ENCODE assay signal across 18 cellular contexts in genomic region chr1:66768935-66769334, GRCh38. TPM values are rescaled to one million over a fixed set of nuclear protein-coding genes. Genes with fewer than 3 reads are reported as not detected.
DNase-seq lines count a peak whose midpoint lies in the region; ATAC-seq and TF ChIP-seq lines count a peak whose summit lies in the region.
"Had no signal": no experiment of that assay in that cellular context is flagged by ENCODE, and none has a peak within 500 bp of the region (broad histone marks: within the 10 kb centered on the region; RNA-seq: fewer than 3 reads in every experiment).

No MANE protein-coding gene starts in this region.

- no peaks in the 10 kb centered on the region for H3K27me3 Mint-ChIP-seq in activated CD8-positive, alpha-beta T cell treated with anti-CD3 and anti-CD28 coated beads for 36 hours
- no peaks in the 10 kb centered on the region for H3K27me3 Mint-ChIP-seq in activated CD8-positive, alpha-beta T cell treated with anti-CD3 and anti-CD28 coated beads, Interleukin-2, amount 10 ng/mL, durations not matched to agents 7 days and 5 days (ENCODE audit: low read depth)
- H3K27me3 Mint-ChIP-seq in central memory CD8-positive, alpha-beta T cell: no peaks in the 10 kb centered on the region
- H3K27me3 Mint-ChIP-seq: memory B cell had no signal

- H3K4me1 Mint-ChIP-seq in activated CD8-positive, alpha-beta T cell treated with anti-CD3 and anti-CD28 coated beads for 36 hours (ENCODE audit: low read depth): peaks cover 30% of the 10 kb centered on the region
- H3K4me1 Mint-ChIP-seq in activated CD8-positive, alpha-beta T cell treated with anti-CD3 and anti-CD28 coated beads, Interleukin-2, amount 10 ng/mL, durations not matched to agents 7 days and 5 days (ENCODE audit: low read depth): peaks cover 25% of the 10 kb centered on the region
- peaks cover 20% of the 10 kb centered on the region for H3K4me1 Mint-ChIP-seq in central memory CD8-positive, alpha-beta T cell
- H3K4me1 Mint-ChIP-seq: GM23338, memory B cell had no signal

- CTCF ChIA-PET in activated CD8-positive, alpha-beta T cell treated with anti-CD3 and anti-CD28 coated beads for 36 hours (lab: Charles Lee): interaction anchor here (0.9 to 1.3 kb wide), 3 partner anchors 10 to 380 kb away, joined by 3 to 9 read pairs (median 3); no protein-coding TSS in a partner anchor
- CTCF ChIA-PET in activated CD8-positive, alpha-beta T cell treated with anti-CD3 and anti-CD28 coated beads, Interleukin-2, amount 10 ng/mL, durations not matched to agents 7 days and 5 days (lab: Charles Lee): interaction anchor here (1.3 kb wide), 1 partner anchor 444 kb away, joined by 6 read pairs; no protein-coding TSS in a partner anchor

- H3K4me3 Mint-ChIP-seq in activated CD8-positive, alpha-beta T cell treated with anti-CD3 and anti-CD28 coated beads for 36 hours: peak overlapping the region; percentile 28
- H3K4me3 Mint-ChIP-seq in activated CD8-positive, alpha-beta T cell treated with anti-CD3 and anti-CD28 coated beads, Interleukin-2, amount 10 ng/mL, durations not matched to agents 7 days and 5 days: no peak overlapping the region
- peak overlapping the region; percentile 55 for H3K4me3 Mint-ChIP-seq in central memory CD8-positive, alpha-beta T cell
- H3K4me3 Mint-ChIP-seq: GM23338, memory B cell had no signal

- intact Hi-C loops in activated CD8-positive, alpha-beta T cell treated with anti-CD3 and anti-CD28 coated beads for 36 hours (cut with micrococcal nuclease): loop anchor here (5.0 kb wide), 2 partner anchors 158 to 228 kb away; no protein-coding TSS in a partner anchor

- H3K27ac Mint-ChIP-seq in activated CD8-positive, alpha-beta T cell treated with anti-CD3 and anti-CD28 coated beads for 36 hours: no peak overlapping the region
- no peak overlapping the region for H3K27ac Mint-ChIP-seq in activated CD8-positive, alpha-beta T cell treated with anti-CD3 and anti-CD28 coated beads, Interleukin-2, amount 10 ng/mL, durations not matched to agents 7 days and 5 days
- peak overlapping the region; percentile 47 for H3K27ac Mint-ChIP-seq in central memory CD8-positive, alpha-beta T cell (ENCODE audit: low read depth)
- H3K27ac Mint-ChIP-seq: GM23338, memory B cell had no signal

- no peak for DNase-seq in activated CD8-positive, alpha-beta T cell treated with anti-CD3 and anti-CD28 coated beads for 36 hours
- DNase-seq in activated CD8-positive, alpha-beta T cell treated with anti-CD3 and anti-CD28 coated beads, Interleukin-2, amount 10 ng/mL, durations not matched to agents 7 days and 5 days: no peak
- DNase-seq in DMS53 (lab: John Stamatoyannopoulos, UW) (peak; percentile 64), NCI-H2107 (lab: John Stamatoyannopoulos, UW) (peak; percentile 33), NCI-H187 treated with DMSO at 0.1 percent for 48 hours (lab: John Stamatoyannopoulos, UW) (no peak), epidermal melanocyte (ENCODE audit: insufficient read length, low spot score) (no peak)
- no peak for DNase-seq in central memory CD8-positive, alpha-beta T cell (ENCODE audit: low spot score in 2 of 2)
- DNase-seq: activated CD4-positive, alpha-beta T cell treated with anti-CD3 and anti-CD28 coated beads, Interleukin-2, amount 50 U/mL, for 1 hour; amygdala; DMS79; head of caudate nucleus; IMR-90; left cardiac atrium; NCI-H1694 had no signal

- no peaks in the 10 kb centered on the region for H3K36me3 Mint-ChIP-seq in activated CD8-positive, alpha-beta T cell treated with anti-CD3 and anti-CD28 coated beads for 36 hours (ENCODE audit: low read depth)
- H3K36me3 Mint-ChIP-seq in activated CD8-positive, alpha-beta T cell treated with anti-CD3 and anti-CD28 coated beads, Interleukin-2, amount 10 ng/mL, durations not matched to agents 7 days and 5 days (ENCODE audit: low read depth): no peaks in the 10 kb centered on the region
- no peaks in the 10 kb centered on the region for H3K36me3 Mint-ChIP-seq in central memory CD8-positive, alpha-beta T cell (ENCODE audit: insufficient read depth)
- H3K36me3 Mint-ChIP-seq: memory B cell had no signal

- TF ChIP-seq CTCF in activated CD8-positive, alpha-beta T cell treated with anti-CD3 and anti-CD28 coated beads for 36 hours (IDR thresholded peaks at IDR 0.05): no peak

- ATAC-seq in activated CD8-positive, alpha-beta T cell treated with anti-CD3 and anti-CD28 coated beads for 36 hours: no peak
- ATAC-seq in activated CD8-positive, alpha-beta T cell treated with anti-CD3 and anti-CD28 coated beads, Interleukin-2, amount 10 ng/mL, durations not matched to agents 7 days and 5 days: no peak
- no peak for ATAC-seq in central memory CD8-positive, alpha-beta T cell (replicated peaks; ENCODE audit: extremely low read depth, poor library complexity, severe bottlenecking)
- no peak for ATAC-seq in GM21515 (IDR thresholded peaks at IDR 0.05; ENCODE audit: unreplicated experiment)
- ATAC-seq: GM23338, left cardiac atrium had no signal

- no peaks in the 10 kb centered on the region for H3K9me3 Mint-ChIP-seq in activated CD8-positive, alpha-beta T cell treated with anti-CD3 and anti-CD28 coated beads for 36 hours
- H3K9me3 Mint-ChIP-seq in activated CD8-positive, alpha-beta T cell treated with anti-CD3 and anti-CD28 coated beads, Interleukin-2, amount 10 ng/mL, durations not matched to agents 7 days and 5 days (ENCODE audit: insufficient read depth): no peaks in the 10 kb centered on the region
- no peaks in the 10 kb centered on the region for H3K9me3 Mint-ChIP-seq in central memory CD8-positive, alpha-beta T cell
- H3K9me3 Mint-ChIP-seq: GM23338, memory B cell had no signal

- POLR2A ChIA-PET in activated CD8-positive, alpha-beta T cell treated with anti-CD3 and anti-CD28 coated beads for 36 hours (lab: Charles Lee): no interaction called here
- POLR2A ChIA-PET in activated CD8-positive, alpha-beta T cell treated with anti-CD3 and anti-CD28 coated beads, Interleukin-2, amount 10 ng/mL, durations not matched to agents 7 days and 5 days (lab: Charles Lee): no interaction called here

RNA-seq across cellular contexts. Expression of gene DYNLT5, which starts 16.7 kb away (rescaled TPM):
- total RNA-seq in activated CD8-positive, alpha-beta T cell treated with anti-CD3 and anti-CD28 coated beads for 36 hours: not detected
- total RNA-seq in activated CD8-positive, alpha-beta T cell treated with anti-CD3 and anti-CD28 coated beads, Interleukin-2, amount 10 ng/mL, durations not matched to agents 7 days and 5 days: not detected

RNA-seq across cellular contexts. Expression of gene INSL5, which starts 32.1 kb away (rescaled TPM):
- not detected for total RNA-seq in activated CD8-positive, alpha-beta T cell treated with anti-CD3 and anti-CD28 coated beads for 36 hours
- not detected for total RNA-seq in activated CD8-positive, alpha-beta T cell treated with anti-CD3 and anti-CD28 coated beads, Interleukin-2, amount 10 ng/mL, durations not matched to agents 7 days and 5 days
- total RNA-seq: GM23338, IMR-90, left cardiac atrium, tibial nerve had no signal

Comparison
In these comparisons a context has a peak if more than half of its experiments do, and no peak if none do; other contexts are left out.
1. DNase-seq: peak in DMS53 (single experiment) and NCI-H2107 (single experiment); none in activated CD8-positive, alpha-beta T cell treated with anti-CD3 and anti-CD28 coated beads for 36 hours (single experiment), activated CD8-positive, alpha-beta T cell treated with anti-CD3 and anti-CD28 coated beads, Interleukin-2, amount 10 ng/mL, durations not matched to agents 7 days and 5 days (single experiment), central memory CD8-positive, alpha-beta T cell (0 of 2), NCI-H187 treated with DMSO at 0.1 percent for 48 hours (single experiment) and epidermal melanocyte (single experiment).